1 cellular context compared by ENCODE assay signal in the genomic region with DNA sequence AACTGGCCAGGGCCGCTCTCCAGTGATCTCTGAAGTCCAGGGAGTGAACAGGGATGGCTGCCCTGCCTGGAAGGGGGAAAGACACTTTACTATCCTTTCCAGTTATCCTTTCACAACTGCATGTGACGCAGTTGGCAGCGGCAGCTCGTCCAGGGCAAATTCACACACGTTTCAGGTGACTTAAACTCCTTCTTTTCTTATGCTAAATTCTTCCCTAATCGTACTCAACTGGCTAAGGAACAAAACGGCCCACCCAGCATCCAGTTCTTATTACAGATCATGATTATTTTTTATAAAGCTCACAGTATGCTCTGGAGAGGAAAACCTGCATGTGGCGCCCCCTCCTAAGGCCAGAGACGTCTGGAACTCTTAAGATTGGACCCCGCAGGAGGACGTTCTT.
TF ChIP-seq lines count a peak whose summit lies in the region.

No MANE protein-coding gene starts in this region.

TF ChIP-seq in GM23338, 12 proteins besides CTCF, POLR2A, EP300 and RAD21 (continued from another document):
- TF ChIP-seq, protein P1, sequence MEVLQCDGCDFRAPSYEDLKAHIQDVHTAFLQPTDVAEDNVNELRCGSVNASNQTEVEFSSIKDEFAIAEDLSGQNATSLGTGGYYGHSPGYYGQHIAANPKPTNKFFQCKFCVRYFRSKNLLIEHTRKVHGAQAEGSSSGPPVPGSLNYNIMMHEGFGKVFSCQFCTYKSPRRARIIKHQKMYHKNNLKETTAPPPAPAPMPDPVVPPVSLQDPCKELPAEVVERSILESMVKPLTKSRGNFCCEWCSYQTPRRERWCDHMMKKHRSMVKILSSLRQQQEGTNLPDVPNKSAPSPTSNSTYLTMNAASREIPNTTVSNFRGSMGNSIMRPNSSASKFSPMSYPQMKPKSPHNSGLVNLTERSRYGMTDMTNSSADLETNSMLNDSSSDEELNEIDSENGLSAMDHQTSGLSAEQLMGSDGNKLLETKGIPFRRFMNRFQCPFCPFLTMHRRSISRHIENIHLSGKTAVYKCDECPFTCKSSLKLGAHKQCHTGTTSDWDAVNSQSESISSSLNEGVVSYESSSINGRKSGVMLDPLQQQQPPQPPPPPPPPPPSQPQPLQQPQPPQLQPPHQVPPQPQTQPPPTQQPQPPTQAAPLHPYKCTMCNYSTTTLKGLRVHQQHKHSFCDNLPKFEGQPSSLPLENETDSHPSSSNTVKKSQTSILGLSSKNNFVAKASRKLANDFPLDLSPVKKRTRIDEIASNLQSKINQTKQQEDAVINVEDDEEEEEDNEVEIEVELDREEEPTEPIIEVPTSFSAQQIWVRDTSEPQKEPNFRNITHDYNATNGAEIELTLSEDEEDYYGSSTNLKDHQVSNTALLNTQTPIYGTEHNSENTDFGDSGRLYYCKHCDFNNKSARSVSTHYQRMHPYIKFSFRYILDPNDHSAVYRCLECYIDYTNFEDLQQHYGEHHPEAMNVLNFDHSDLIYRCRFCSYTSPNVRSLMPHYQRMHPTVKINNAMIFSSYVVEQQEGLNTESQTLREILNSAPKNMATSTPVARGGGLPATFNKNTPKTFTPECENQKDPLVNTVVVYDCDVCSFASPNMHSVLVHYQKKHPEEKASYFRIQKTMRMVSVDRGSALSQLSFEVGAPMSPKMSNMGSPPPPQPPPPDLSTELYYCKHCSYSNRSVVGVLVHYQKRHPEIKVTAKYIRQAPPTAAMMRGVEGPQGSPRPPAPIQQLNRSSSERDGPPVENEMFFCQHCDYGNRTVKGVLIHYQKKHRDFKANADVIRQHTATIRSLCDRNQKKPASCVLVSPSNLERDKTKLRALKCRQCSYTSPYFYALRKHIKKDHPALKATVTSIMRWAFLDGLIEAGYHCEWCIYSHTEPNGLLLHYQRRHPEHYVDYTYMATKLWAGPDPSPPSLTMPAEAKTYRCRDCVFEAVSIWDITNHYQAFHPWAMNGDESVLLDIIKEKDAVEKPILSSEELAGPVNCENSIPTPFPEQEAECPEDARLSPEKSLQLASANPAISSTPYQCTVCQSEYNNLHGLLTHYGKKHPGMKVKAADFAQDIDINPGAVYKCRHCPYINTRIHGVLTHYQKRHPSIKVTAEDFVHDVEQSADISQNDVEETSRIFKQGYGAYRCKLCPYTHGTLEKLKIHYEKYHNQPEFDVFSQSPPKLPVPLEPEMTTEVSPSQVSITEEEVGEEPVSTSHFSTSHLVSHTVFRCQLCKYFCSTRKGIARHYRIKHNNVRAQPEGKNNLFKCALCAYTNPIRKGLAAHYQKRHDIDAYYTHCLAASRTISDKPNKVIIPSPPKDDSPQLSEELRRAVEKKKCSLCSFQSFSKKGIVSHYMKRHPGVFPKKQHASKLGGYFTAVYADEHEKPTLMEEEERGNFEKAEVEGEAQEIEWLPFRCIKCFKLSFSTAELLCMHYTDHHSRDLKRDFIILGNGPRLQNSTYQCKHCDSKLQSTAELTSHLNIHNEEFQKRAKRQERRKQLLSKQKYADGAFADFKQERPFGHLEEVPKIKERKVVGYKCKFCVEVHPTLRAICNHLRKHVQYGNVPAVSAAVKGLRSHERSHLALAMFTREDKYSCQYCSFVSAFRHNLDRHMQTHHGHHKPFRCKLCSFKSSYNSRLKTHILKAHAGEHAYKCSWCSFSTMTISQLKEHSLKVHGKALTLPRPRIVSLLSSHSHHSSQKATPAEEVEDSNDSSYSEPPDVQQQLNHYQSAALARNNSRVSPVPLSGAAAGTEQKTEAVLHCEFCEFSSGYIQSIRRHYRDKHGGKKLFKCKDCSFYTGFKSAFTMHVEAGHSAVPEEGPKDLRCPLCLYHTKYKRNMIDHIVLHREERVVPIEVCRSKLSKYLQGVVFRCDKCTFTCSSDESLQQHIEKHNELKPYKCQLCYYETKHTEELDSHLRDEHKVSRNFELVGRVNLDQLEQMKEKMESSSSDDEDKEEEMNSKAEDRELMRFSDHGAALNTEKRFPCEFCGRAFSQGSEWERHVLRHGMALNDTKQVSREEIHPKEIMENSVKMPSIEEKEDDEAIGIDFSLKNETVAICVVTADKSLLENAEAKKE (CRISPR knock-in tag; IDR thresholded peaks at IDR 0.05), result no peak
- no peak for TF ChIP-seq ZNF114 (CRISPR knock-in tag; IDR thresholded peaks at IDR 0.05)
- TF ChIP-seq NANOG (IDR thresholded peaks at IDR 0.05; ENCODE audit: borderline replicate concordance), result no peak
- TF ChIP-seq, protein P2, sequence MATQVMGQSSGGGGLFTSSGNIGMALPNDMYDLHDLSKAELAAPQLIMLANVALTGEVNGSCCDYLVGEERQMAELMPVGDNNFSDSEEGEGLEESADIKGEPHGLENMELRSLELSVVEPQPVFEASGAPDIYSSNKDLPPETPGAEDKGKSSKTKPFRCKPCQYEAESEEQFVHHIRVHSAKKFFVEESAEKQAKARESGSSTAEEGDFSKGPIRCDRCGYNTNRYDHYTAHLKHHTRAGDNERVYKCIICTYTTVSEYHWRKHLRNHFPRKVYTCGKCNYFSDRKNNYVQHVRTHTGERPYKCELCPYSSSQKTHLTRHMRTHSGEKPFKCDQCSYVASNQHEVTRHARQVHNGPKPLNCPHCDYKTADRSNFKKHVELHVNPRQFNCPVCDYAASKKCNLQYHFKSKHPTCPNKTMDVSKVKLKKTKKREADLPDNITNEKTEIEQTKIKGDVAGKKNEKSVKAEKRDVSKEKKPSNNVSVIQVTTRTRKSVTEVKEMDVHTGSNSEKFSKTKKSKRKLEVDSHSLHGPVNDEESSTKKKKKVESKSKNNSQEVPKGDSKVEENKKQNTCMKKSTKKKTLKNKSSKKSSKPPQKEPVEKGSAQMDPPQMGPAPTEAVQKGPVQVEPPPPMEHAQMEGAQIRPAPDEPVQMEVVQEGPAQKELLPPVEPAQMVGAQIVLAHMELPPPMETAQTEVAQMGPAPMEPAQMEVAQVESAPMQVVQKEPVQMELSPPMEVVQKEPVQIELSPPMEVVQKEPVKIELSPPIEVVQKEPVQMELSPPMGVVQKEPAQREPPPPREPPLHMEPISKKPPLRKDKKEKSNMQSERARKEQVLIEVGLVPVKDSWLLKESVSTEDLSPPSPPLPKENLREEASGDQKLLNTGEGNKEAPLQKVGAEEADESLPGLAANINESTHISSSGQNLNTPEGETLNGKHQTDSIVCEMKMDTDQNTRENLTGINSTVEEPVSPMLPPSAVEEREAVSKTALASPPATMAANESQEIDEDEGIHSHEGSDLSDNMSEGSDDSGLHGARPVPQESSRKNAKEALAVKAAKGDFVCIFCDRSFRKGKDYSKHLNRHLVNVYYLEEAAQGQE (IDR thresholded peaks at IDR 0.05; ENCODE audit: unreplicated experiment), result no peak
- TF ChIP-seq CREB1 (CRISPR knock-in tag; IDR thresholded peaks at IDR 0.05; ENCODE audit: low read depth), result no peak
- TF ChIP-seq, protein P3, sequence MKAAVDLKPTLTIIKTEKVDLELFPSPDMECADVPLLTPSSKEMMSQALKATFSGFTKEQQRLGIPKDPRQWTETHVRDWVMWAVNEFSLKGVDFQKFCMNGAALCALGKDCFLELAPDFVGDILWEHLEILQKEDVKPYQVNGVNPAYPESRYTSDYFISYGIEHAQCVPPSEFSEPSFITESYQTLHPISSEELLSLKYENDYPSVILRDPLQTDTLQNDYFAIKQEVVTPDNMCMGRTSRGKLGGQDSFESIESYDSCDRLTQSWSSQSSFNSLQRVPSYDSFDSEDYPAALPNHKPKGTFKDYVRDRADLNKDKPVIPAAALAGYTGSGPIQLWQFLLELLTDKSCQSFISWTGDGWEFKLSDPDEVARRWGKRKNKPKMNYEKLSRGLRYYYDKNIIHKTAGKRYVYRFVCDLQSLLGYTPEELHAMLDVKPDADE (IDR thresholded peaks at IDR 0.05), result no peak
- no peak for TF ChIP-seq ZNF331 (CRISPR knock-in tag; IDR thresholded peaks at IDR 0.05; ENCODE audit: low read depth)
- no peak for TF ChIP-seq STAT1 (IDR thresholded peaks at IDR 0.05; ENCODE audit: unreplicated experiment)
- TF ChIP-seq EZH2 (IDR thresholded peaks at IDR 0.05; ENCODE audit: low read depth, unreplicated experiment), result no peak
- no peak for TF ChIP-seq POLR2AphosphoS5 (IDR thresholded peaks at IDR 0.05; ENCODE audit: low read depth)
